In genomic region chr1:56537660-56538059, GRCh38 we compare ENCODE assay signal across 19 cellular contexts. TPM values are rescaled to one million over a fixed set of nuclear protein-coding genes. Genes with fewer than 3 reads are reported as not detected.
DNase-seq lines count a peak whose midpoint lies in the region; ATAC-seq and TF ChIP-seq lines count a peak whose summit lies in the region.
"Had no signal": no experiment of that assay in that cellular context is flagged by ENCODE, and none has a peak within 500 bp of the region (broad histone marks: within the 10 kb centered on the region; RNA-seq: fewer than 3 reads in every experiment).

No MANE protein-coding gene starts in this region.

- ATAC-seq in GM23338 = no peak
- ATAC-seq in WTC11 = no peak
- ATAC-seq in HG02610 (IDR thresholded peaks at IDR 0.05; ENCODE audit: unreplicated experiment) = no peak
- no peak for ATAC-seq in HG03520 (IDR thresholded peaks at IDR 0.05; ENCODE audit: unreplicated experiment)
- ATAC-seq: HCT116, Panc1 had no signal

- H3K9me3 Mint-ChIP-seq in GM23338 = no peaks in the 10 kb centered on the region
- no peaks in the 10 kb centered on the region for H3K9me3 Mint-ChIP-seq in WTC11
- peaks cover 2% of the 10 kb centered on the region for H3K9me3 Mint-ChIP-seq in nephron progenitor cell
- H3K9me3 Mint-ChIP-seq in neural progenitor cell = peaks cover 13% of the 10 kb centered on the region

- CTCF ChIA-PET in WTC11 (lab: Charles Lee) = no interaction called here

- H3K9me3 ChIP-seq in left ventricle myocardium inferior (replicated peaks) (no peaks in the 10 kb centered on the region), neural progenitor cell (ENCODE audit: low read depth) (no peaks in the 10 kb centered on the region)
- H3K9me3 ChIP-seq: BE2C had no signal

- no peaks in the 10 kb centered on the region for H3K27me3 Mint-ChIP-seq in GM23338 (ENCODE audit: insufficient read depth, low read depth, poor library complexity)
- no peaks in the 10 kb centered on the region for H3K27me3 Mint-ChIP-seq in WTC11 (ENCODE audit: low read depth)
- peaks cover 4% of the 10 kb centered on the region for H3K27me3 Mint-ChIP-seq in nephron progenitor cell (ENCODE audit: low read depth, poor library complexity)
- no peaks in the 10 kb centered on the region for H3K27me3 Mint-ChIP-seq in neural progenitor cell (ENCODE audit: insufficient read depth, low read depth)
- H3K27me3 Mint-ChIP-seq: CD4-positive, CD25-positive, alpha-beta regulatory T cell had no signal

- peak overlapping the region; percentile 90 for H3K27ac ChIP-seq in GM23338 (ENCODE audit: low read depth)
- peak overlapping the region; percentile 82 for H3K27ac ChIP-seq in left ventricle myocardium inferior (replicated peaks)
- H3K27ac ChIP-seq in neural progenitor cell = no peak overlapping the region

- H3K27ac Mint-ChIP-seq in GM23338 (peak overlapping the region; percentile 96), WTC11 (peak overlapping the region; percentile 99), nephron progenitor cell (peak overlapping the region; percentile 47), neural progenitor cell (no peak overlapping the region)
- H3K27ac Mint-ChIP-seq: CD4-positive, CD25-positive, alpha-beta regulatory T cell had no signal

- no peak overlapping the region for H3K9ac ChIP-seq in neural progenitor cell

- H3K4me3 ChIP-seq in GM23338 = no peak overlapping the region
- no peak overlapping the region for H3K4me3 ChIP-seq in left ventricle myocardium inferior
- no peak overlapping the region for H3K4me3 ChIP-seq in neural progenitor cell

- H3F3A ChIP-seq in GM23338 (replicated peaks; ENCODE audit: low read depth) (peaks cover 13% of the 10 kb centered on the region), neural progenitor cell (ENCODE audit: low read depth) (no peaks in the 10 kb centered on the region)

- intact Hi-C loops in left ventricle myocardium inferior (cut with micrococcal nuclease) = no loop called here

- H3K36me3 ChIP-seq in GM23338 (ENCODE audit: insufficient read depth) = peaks cover 6% of the 10 kb centered on the region; the same call in 1 of the 2 replicates
- peaks cover 36% of the 10 kb centered on the region for H3K36me3 ChIP-seq in left ventricle myocardium inferior
- H3K36me3 ChIP-seq in neural progenitor cell = peaks cover 4% of the 10 kb centered on the region
- H3K36me3 ChIP-seq: BE2C had no signal

- H4K20me1 ChIP-seq in GM23338 (replicated peaks; ENCODE audit: insufficient read depth) (no peaks in the 10 kb centered on the region), neural progenitor cell (ENCODE audit: low read depth) (peaks cover 17% of the 10 kb centered on the region)

- DNase-seq in GM23338 (ENCODE audit: low spot score) = no peak
- DNase-seq in WTC11 (ENCODE audit: low spot score) = no peak
- DNase-seq in left ventricle myocardium inferior = no peak
- no peak for DNase-seq in nephron progenitor cell
- no peak for DNase-seq in neural progenitor cell (ENCODE audit: low spot score)
- DNase-seq in NCI-H1694 treated with DMSO at 0.1 percent for 48 hours (lab: John Stamatoyannopoulos, UW) = no peak
- DNase-seq: BE2C; CD4-positive, CD25-positive, alpha-beta regulatory T cell; COR-L47; DMS 273 treated with DMSO at 0.1 percent for 48 hours; IMR-90; NCI-H1417 treated with DMSO at 0.1 percent for 48 hours; NCI-H2029; NCI-H345; NCI-H524 treated with DMSO at 0.1 percent for 48 hours had no signal

- no peak for TF ChIP-seq CTCF in GM23338 (conservative IDR thresholded peaks at IDR 0.05; ENCODE audit: low read depth in 2 of 2)
- no peak for TF ChIP-seq CTCF in WTC11 (IDR thresholded peaks at IDR 0.05)
- TF ChIP-seq CTCF in left ventricle myocardium inferior (IDR thresholded peaks at IDR 0.05; ENCODE audit: borderline replicate concordance) = no peak
- TF ChIP-seq CTCF in nephron progenitor cell (IDR thresholded peaks at IDR 0.05) = no peak
- no peak for TF ChIP-seq CTCF in neural progenitor cell (IDR thresholded peaks at IDR 0.05)

- H3K79me2 ChIP-seq in GM23338 (replicated peaks; ENCODE audit: insufficient read depth) (peaks cover 86% of the 10 kb centered on the region), neural progenitor cell (ENCODE audit: low read depth) (peaks cover 99% of the 10 kb centered on the region)

- H3K36me3 Mint-ChIP-seq in GM23338 (ENCODE audit: low read depth) (peaks cover 42% of the 10 kb centered on the region), WTC11 (peaks cover 20% of the 10 kb centered on the region), nephron progenitor cell (ENCODE audit: low read depth) (peaks cover 61% of the 10 kb centered on the region), neural progenitor cell (peaks cover 64% of the 10 kb centered on the region)
- H3K36me3 Mint-ChIP-seq: CD4-positive, CD25-positive, alpha-beta regulatory T cell had no signal

- peaks cover 87% of the 10 kb centered on the region for H3K4me1 Mint-ChIP-seq in GM23338
- no peaks in the 10 kb centered on the region; the same call in 1 of the 2 replicates for H3K4me1 Mint-ChIP-seq in WTC11
- H3K4me1 Mint-ChIP-seq in nephron progenitor cell = peaks cover 70% of the 10 kb centered on the region
- H3K4me1 Mint-ChIP-seq in neural progenitor cell = peaks cover 30% of the 10 kb centered on the region
- H3K4me1 Mint-ChIP-seq: CD4-positive, CD25-positive, alpha-beta regulatory T cell had no signal

- H3K27me3 ChIP-seq in GM23338 (ENCODE audit: insufficient read depth) = no peaks in the 10 kb centered on the region
- no peaks in the 10 kb centered on the region for H3K27me3 ChIP-seq in left ventricle myocardium inferior (ENCODE audit: low read depth)
- H3K27me3 ChIP-seq in neural progenitor cell = no peaks in the 10 kb centered on the region
- H3K27me3 ChIP-seq: BE2C had no signal

- POLR2A ChIA-PET in WTC11 (lab: Charles Lee) = interaction anchor here (1.1 kb wide), 1 partner anchor 41 kb away, joined by 5 read pairs; the partner anchor contains the start of gene PLPP3

- H3K4me3 Mint-ChIP-seq in GM23338 = no peak overlapping the region
- no peak overlapping the region for H3K4me3 Mint-ChIP-seq in WTC11
- no peak overlapping the region for H3K4me3 Mint-ChIP-seq in nephron progenitor cell
- H3K4me3 Mint-ChIP-seq in neural progenitor cell = no peak overlapping the region
- H3K4me3 Mint-ChIP-seq: CD4-positive, CD25-positive, alpha-beta regulatory T cell had no signal

- H3K4me1 ChIP-seq in GM23338 (ENCODE audit: insufficient read depth) (peaks cover 91% of the 10 kb centered on the region), left ventricle myocardium inferior (peaks cover 100% of the 10 kb centered on the region), neural progenitor cell (peaks cover 20% of the 10 kb centered on the region)
- H3K4me1 ChIP-seq: BE2C had no signal

- H2AFZ ChIP-seq in GM23338 (no peak overlapping the region), neural progenitor cell (replicated peaks) (no peak overlapping the region)

- H3K4me2 ChIP-seq in GM23338 (0 out of 2 replicates have a peak overlapping the region, but pooled peaks have one; percentile 7), neural progenitor cell (no peak overlapping the region)

- peaks cover 6% of the 10 kb centered on the region; the same call in 1 of the 2 replicates for H3K9me2 ChIP-seq in GM23338 (ENCODE audit: insufficient read depth)

TF ChIP-seq in GM23338, 12 proteins besides CTCF, POLR2A, EP300 and RAD21:
- TF ChIP-seq CREB1 (CRISPR knock-in tag; IDR thresholded peaks at IDR 0.05; ENCODE audit: low read depth) (no peak), EZH2phosphoT487 (IDR thresholded peaks at IDR 0.05; ENCODE audit: unreplicated experiment) (no peak), STAT1 (IDR thresholded peaks at IDR 0.05; ENCODE audit: unreplicated experiment) (no peak)

TF ChIP-seq in WTC11, 78 proteins besides CTCF, POLR2A, EP300 and RAD21 (continues in another document):
- TF ChIP-seq IRF1 (CRISPR knock-in tag; IDR thresholded peaks at IDR 0.05) (no peak), NFATC4 (CRISPR knock-in tag; IDR thresholded peaks at IDR 0.05) (no peak), RELA (CRISPR knock-in tag; IDR thresholded peaks at IDR 0.05; ENCODE audit: borderline replicate concordance) (no peak), JAZF1 (CRISPR knock-in tag; IDR thresholded peaks at IDR 0.05) (no peak), ZNF423 (CRISPR knock-in tag; IDR thresholded peaks at IDR 0.05) (no peak), FOXJ3 (CRISPR knock-in tag; IDR thresholded peaks at IDR 0.05; ENCODE audit: borderline replicate concordance) (no peak)

RNA-seq across cellular contexts. Expression of gene PLPP3, which starts 41.7 kb away (rescaled TPM):
- total RNA-seq in GM23338 (2014; rRNA removed; shearing (Covaris generic)) = 49.0 and 61.9 TPM in 2 replicates
- 41.9 and 42.2 TPM in 2 replicates for polyA plus RNA-seq in GM23338 (2016; fragmentation: Nextera tagmentation; extraction: Ambion mirVana)
- total RNA-seq in WTC11 (2021) (28.2 to 31.0 TPM (median 28.8 TPM) in 3 replicates), left ventricle myocardium inferior (101 TPM), neural progenitor cell (ENCODE audit: low replicate concordance) (28.5 and 32.8 TPM in 2 replicates)
- total RNA-seq: CD4-positive, CD25-positive, alpha-beta regulatory T cell had no signal
